ENCODE assay signal across 8 cellular contexts in genomic region chr2:190318514-190318913, GRCh38. TPM values are rescaled to one million over a fixed set of nuclear protein-coding genes. Genes with fewer than 3 reads are reported as not detected.
A peak's percentile ranks its signal among the peaks of the same experiment; 100 is the strongest.
DNase-seq lines count a peak whose midpoint lies in the region; ATAC-seq, FAIRE-seq and TF ChIP-seq lines count a peak whose summit lies in the region.

No MANE protein-coding gene starts in this region.

- H3K9me3 ChIP-seq in heart left ventricle (no peaks in the 10 kb centered on the region), mesodermal cell (ENCODE audit: control insufficient read depth, low read length) (no peaks in the 10 kb centered on the region), vagina (no peaks in the 10 kb centered on the region)

- H3K27me3 Mint-ChIP-seq in MCF 10A (ENCODE audit: insufficient read depth, unreplicated experiment), result no peaks in the 10 kb centered on the region

- ATAC-seq in heart left ventricle, result no peak
- ATAC-seq in left ventricle myocardium superior, result no peak
- no peak for ATAC-seq in HG03342 (IDR thresholded peaks at IDR 0.05; ENCODE audit: unreplicated experiment)

- BruUV-seq in MCF 10A (replicated peaks; lab: Mats Ljungman, UMichigan), result no TSS peak

- WGBS in heart left ventricle, 4 donors, result 58 to 80% (median 71%) methylated on average over 4 of the region's 4 CpGs
- WGBS in mesodermal cell (ENCODE audit: insufficient coverage in 2 of 2), 2 experiments, result 100% methylated on average over 3 of the region's 4 CpGs; no CpG with 5 or more reads in 1 of the 2 experiments

- POLR2A ChIA-PET in MCF 10A (lab: Yijun Ruan, JAX), result interaction anchor here (0.6 to 5.2 kb wide), 14 partner anchors 11 to 564 kb away, joined by 3 to 44 read pairs (median 3); partner anchors contain the start of gene INPP1

- peak overlapping the region; percentile 87 for H3K4me3 Mint-ChIP-seq in MCF 10A (ENCODE audit: unreplicated experiment)

- peaks cover 38% of the 10 kb centered on the region for H3K4me1 Mint-ChIP-seq in MCF 10A (ENCODE audit: insufficient read depth, unreplicated experiment)

- no peaks in the 10 kb centered on the region for H3K36me3 Mint-ChIP-seq in MCF 10A (ENCODE audit: insufficient read depth, unreplicated experiment)

- CTCF ChIA-PET in MCF 10A (lab: Yijun Ruan, JAX), result interaction anchor here (0.6 to 3.2 kb wide), 12 partner anchors 9 to 645 kb away, joined by 3 to 15 read pairs (median 4); no protein-coding TSS in a partner anchor

- H3K27ac Mint-ChIP-seq in MCF 10A (ENCODE audit: low read depth, unreplicated experiment), result peak overlapping the region; percentile 78

- no peaks in the 10 kb centered on the region for H3K36me3 ChIP-seq in heart left ventricle
- H3K36me3 ChIP-seq in mesodermal cell (ENCODE audit: control insufficient read depth, insufficient read depth, low read length), result peaks cover 3% of the 10 kb centered on the region
- H3K36me3 ChIP-seq in vagina, result no peaks in the 10 kb centered on the region

- H3K27ac ChIP-seq in heart left ventricle (peak overlapping the region in 3 of 12 donors; percentile 86 to 91 (median 88)), mesodermal cell (ENCODE audit: low read depth, low read length, severe bottlenecking) (no peak overlapping the region), vagina (peak overlapping the region; percentile 98)

- H3K4me1 ChIP-seq in heart left ventricle (peaks cover 0 to 25% (median 14%) of the 10 kb centered on the region in 12 donors), mesodermal cell (ENCODE audit: control insufficient read depth, insufficient read depth, low read length, poor library complexity, severe bottlenecking) (peaks cover 5% of the 10 kb centered on the region), vagina (peaks cover 56% of the 10 kb centered on the region)

- H3K9me3 Mint-ChIP-seq in MCF 10A (ENCODE audit: unreplicated experiment), result no peaks in the 10 kb centered on the region

- intact Hi-C loops in heart left ventricle (cut with DNase I) (loop anchor here in 1 of 10 donors (10.0 kb wide), 1 partner anchor 134 kb away; a partner anchor contains a TSS), left ventricle myocardium superior (cut with micrococcal nuclease) (no loop called here), MCF 10A (cut with micrococcal nuclease) (loop anchor here (5.0 kb wide), 1 partner anchor 656 kb away; the partner anchor contains the start of gene ASNSD1), vagina (cut with DNase I) (no loop called here)

- no peak for DNase-seq in heart left ventricle
- DNase-seq in left ventricle myocardium superior, result no peak
- DNase-seq in MCF 10A (ENCODE audit: unreplicated experiment), result no peak
- no peak for DNase-seq in vagina (ENCODE audit: extremely low spot score in 2 of 2)
- DNase-seq in GM12891 (ENCODE audit: insufficient read length, low spot score), result no peak
- DNase-seq in putamen (ENCODE audit: low spot score), result no peak

- TF ChIP-seq CTCF in heart left ventricle (IDR thresholded peaks at IDR 0.05) (no peak), MCF 10A (IDR thresholded peaks at IDR 0.05; ENCODE audit: unreplicated experiment) (no peak), vagina (IDR thresholded peaks at IDR 0.05) (no peak)

- no peak for TF ChIP-seq POLR2A in heart left ventricle (IDR thresholded peaks at IDR 0.05)
- no peak for TF ChIP-seq POLR2A in vagina (IDR thresholded peaks at IDR 0.05)
- no peak for TF ChIP-seq POLR2A in GM12891 (IDR thresholded peaks at IDR 0.05; ENCODE audit: low read depth, low read length)

- H3K4me3 ChIP-seq in heart left ventricle (peak overlapping the region; percentile 65 to 86 (median 74)), mesodermal cell (ENCODE audit: extremely low read depth, insufficient read depth, low read length, poor library complexity, severe bottlenecking) (peak overlapping the region; percentile 77), vagina (peak overlapping the region; percentile 83 to 84)

- no peak for FAIRE-seq in GM12891 (lab: Jason Lieb, UNC)

- H3K27me3 ChIP-seq in heart left ventricle (no peaks in the 10 kb centered on the region), vagina (no peaks in the 10 kb centered on the region)

TF ChIP-seq in GM12891, 5 proteins besides CTCF, POLR2A, EP300 and RAD21:
- no peak for TF ChIP-seq SPI1 (IDR thresholded peaks at IDR 0.05; ENCODE audit: low read depth, low read length)
- no peak for TF ChIP-seq TAF1 (IDR thresholded peaks at IDR 0.05; ENCODE audit: low read depth, low read length)
- TF ChIP-seq POLR2AphosphoS5 (IDR thresholded peaks at IDR 0.05; ENCODE audit: low read depth, low read length), result no peak
- TF ChIP-seq PAX5 (IDR thresholded peaks at IDR 0.05; ENCODE audit: insufficient read depth, low read length, severe bottlenecking), result no peak
- no peak for TF ChIP-seq POU2F2 (IDR thresholded peaks at IDR 0.05; ENCODE audit: low read depth, low read length)

RNA-seq across cellular contexts. Expression of gene HIBCH, which starts 1.1 kb away (rescaled TPM):
- total RNA-seq in heart left ventricle, result 10 to 100 TPM in 8 of 9 donors, 1 to 10 TPM in 1; 7.7 to 25.3 (median 23.2) TPM
- 10 to 100 TPM in 1 of 2 donors, 1 to 10 TPM in 1; 8.4 to 15.6 TPM for polyA plus RNA-seq in heart left ventricle
- total RNA-seq in left ventricle myocardium superior, result 24.2 TPM
- 14.7 and 16.2 TPM in 2 replicates for total RNA-seq in MCF 10A (2022)
- polyA plus RNA-seq in mesodermal cell (2013, experiment 1 of 2), result 21.8 TPM
- polyA plus RNA-seq in mesodermal cell (2013, experiment 2 of 2), result 25.1 TPM
- total RNA-seq in vagina, result 25.0 TPM
- 22.8 TPM for polyA plus RNA-seq in GM12891 (2012; ENCODE audit: low read depth, missing spikeins)

RNA-seq across cellular contexts. Expression of gene INPP1, which starts 24.9 kb away (rescaled TPM):
- total RNA-seq in heart left ventricle (10 to 100 TPM in 8 of 9 donors, 1 to 10 TPM in 1; 7.8 to 18.5 (median 13.1) TPM), left ventricle myocardium superior (15.8 TPM), MCF 10A (2022) (24.8 and 29.2 TPM in 2 replicates), vagina (20.4 TPM)
- 10 to 100 TPM; 14.1 to 26.2 TPM for polyA plus RNA-seq in heart left ventricle
- polyA plus RNA-seq in mesodermal cell (2013, experiment 1 of 2), result 24.5 TPM
- polyA plus RNA-seq in mesodermal cell (2013, experiment 2 of 2), result 23.6 TPM
- 8.3 TPM for polyA plus RNA-seq in GM12891 (2012; ENCODE audit: low read depth, missing spikeins)
